18 cellular contexts compared by ENCODE assay signal in the genomic region with DNA sequence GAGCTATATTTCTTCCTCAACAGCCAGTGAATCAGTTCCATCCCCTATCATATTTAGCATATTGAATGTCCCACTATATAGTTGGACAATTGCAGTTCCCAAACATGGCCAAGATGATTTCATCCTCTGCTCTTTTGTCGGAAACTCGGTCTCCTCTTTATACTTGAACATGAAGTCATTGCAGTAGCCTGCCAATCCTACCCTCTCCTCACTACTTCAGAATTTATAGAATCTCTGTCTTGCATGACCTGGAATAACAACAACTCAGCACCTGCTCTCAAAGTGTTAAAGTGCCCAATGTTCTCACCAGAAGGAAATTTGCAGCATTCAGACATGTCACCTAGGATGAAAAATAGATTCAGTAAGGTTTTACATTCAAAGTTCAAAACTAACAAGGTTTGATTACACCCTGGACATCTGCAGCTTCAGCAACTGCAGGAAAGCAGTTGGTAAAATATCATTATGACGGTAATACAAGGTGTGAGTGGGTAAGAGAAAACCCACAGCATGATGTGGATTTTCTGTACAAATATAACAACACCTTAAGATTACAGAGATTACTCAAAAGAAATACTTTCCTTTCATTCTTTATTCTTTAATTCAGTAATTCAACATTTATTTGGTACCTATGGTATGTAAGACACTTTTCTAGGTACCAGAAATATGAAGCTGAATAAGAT. TPM values are rescaled to one million over a fixed set of nuclear protein-coding genes. Genes with fewer than 3 reads are reported as not detected.
DNase-seq lines count a peak whose midpoint lies in the region; ATAC-seq, FAIRE-seq and TF ChIP-seq lines count a peak whose summit lies in the region.
"Had no signal": no experiment of that assay in that cellular context is flagged by ENCODE, and none has a peak within 500 bp of the region (broad histone marks: within the 10 kb centered on the region; RNA-seq: fewer than 3 reads in every experiment).

No MANE protein-coding gene starts in this region.

- intact Hi-C loops in activated CD8-positive, alpha-beta T cell treated with anti-CD3 and anti-CD28 coated beads for 36 hours (cut with micrococcal nuclease): no loop called here

- no peaks in the 10 kb centered on the region for H3K9me3 ChIP-seq in astrocyte (ENCODE audit: insufficient read depth, low read depth, low read length)
- no peaks in the 10 kb centered on the region for H3K9me3 ChIP-seq in smooth muscle cell (replicated peaks; ENCODE audit: low read depth)
- no peaks in the 10 kb centered on the region for H3K9me3 ChIP-seq in effector memory CD4-positive, alpha-beta T cell (ENCODE audit: control insufficient read depth, low read length)
- H3K9me3 ChIP-seq: SK-N-SH had no signal

- no peaks in the 10 kb centered on the region for H3K27me3 ChIP-seq in astrocyte (ENCODE audit: insufficient read depth, low read length)
- H3K27me3 ChIP-seq in smooth muscle cell (ENCODE audit: low read depth): no peaks in the 10 kb centered on the region
- H3K27me3 ChIP-seq in effector memory CD4-positive, alpha-beta T cell (replicated peaks; ENCODE audit: control insufficient read depth, insufficient read depth, low read length, poor library complexity, severe bottlenecking): no peaks in the 10 kb centered on the region

- H3K36me3 Mint-ChIP-seq in activated CD8-positive, alpha-beta T cell treated with anti-CD3 and anti-CD28 coated beads for 36 hours (ENCODE audit: low read depth): no peaks in the 10 kb centered on the region
- H3K36me3 Mint-ChIP-seq in activated CD8-positive, alpha-beta T cell treated with anti-CD3 and anti-CD28 coated beads, Interleukin-2, amount 10 ng/mL, durations not matched to agents 7 days and 5 days (ENCODE audit: low read depth): no peaks in the 10 kb centered on the region
- H3K36me3 Mint-ChIP-seq in astrocyte (ENCODE audit: low read depth, unreplicated experiment): no peaks in the 10 kb centered on the region
- H3K36me3 Mint-ChIP-seq: CD4-positive, CD25-positive, alpha-beta regulatory T cell had no signal

- H4K20me1 ChIP-seq in astrocyte (ENCODE audit: insufficient read depth, low read length) (no peaks in the 10 kb centered on the region), smooth muscle cell (ENCODE audit: low read depth) (no peaks in the 10 kb centered on the region)

- peaks cover 6% of the 10 kb centered on the region for H3K27me3 Mint-ChIP-seq in activated CD8-positive, alpha-beta T cell treated with anti-CD3 and anti-CD28 coated beads for 36 hours
- H3K27me3 Mint-ChIP-seq in activated CD8-positive, alpha-beta T cell treated with anti-CD3 and anti-CD28 coated beads, Interleukin-2, amount 10 ng/mL, durations not matched to agents 7 days and 5 days (ENCODE audit: low read depth): no peaks in the 10 kb centered on the region
- H3K27me3 Mint-ChIP-seq in astrocyte (ENCODE audit: low read depth, unreplicated experiment): no peaks in the 10 kb centered on the region

- POLR2A ChIA-PET in activated CD8-positive, alpha-beta T cell treated with anti-CD3 and anti-CD28 coated beads for 36 hours (lab: Charles Lee): no interaction called here
- POLR2A ChIA-PET in activated CD8-positive, alpha-beta T cell treated with anti-CD3 and anti-CD28 coated beads, Interleukin-2, amount 10 ng/mL, durations not matched to agents 7 days and 5 days (lab: Charles Lee): no interaction called here

- peaks cover 3% of the 10 kb centered on the region for H3K9me3 Mint-ChIP-seq in activated CD8-positive, alpha-beta T cell treated with anti-CD3 and anti-CD28 coated beads for 36 hours
- no peaks in the 10 kb centered on the region for H3K9me3 Mint-ChIP-seq in activated CD8-positive, alpha-beta T cell treated with anti-CD3 and anti-CD28 coated beads, Interleukin-2, amount 10 ng/mL, durations not matched to agents 7 days and 5 days (ENCODE audit: insufficient read depth)
- H3K9me3 Mint-ChIP-seq in astrocyte (ENCODE audit: unreplicated experiment): no peaks in the 10 kb centered on the region

- TF ChIP-seq CTCF in activated CD8-positive, alpha-beta T cell treated with anti-CD3 and anti-CD28 coated beads for 36 hours (IDR thresholded peaks at IDR 0.05): no peak
- TF ChIP-seq CTCF in astrocyte (IDR thresholded peaks at IDR 0.05; ENCODE audit: insufficient read depth, low read depth, low read length): no peak
- TF ChIP-seq CTCF in smooth muscle cell (IDR thresholded peaks at IDR 0.05; ENCODE audit: borderline replicate concordance, insufficient read depth, poor library complexity, severe bottlenecking): no peak

- no peak overlapping the region for H3K27ac ChIP-seq in astrocyte (ENCODE audit: low read depth, low read length)
- H3K27ac ChIP-seq in smooth muscle cell (ENCODE audit: low read depth): no peak overlapping the region
- H3K27ac ChIP-seq in effector memory CD4-positive, alpha-beta T cell (ENCODE audit: insufficient read depth, low read length, poor library complexity, severe bottlenecking): no peak overlapping the region
- H3K27ac ChIP-seq: PC-9 had no signal

- H3K9ac ChIP-seq in astrocyte (ENCODE audit: low read length) (no peak overlapping the region), smooth muscle cell (ENCODE audit: low read depth) (no peak overlapping the region)
- H3K9ac ChIP-seq: SK-N-SH had no signal

- H3K4me1 ChIP-seq in astrocyte (ENCODE audit: insufficient read depth, low read length): peaks cover 13% of the 10 kb centered on the region
- peaks cover 9% of the 10 kb centered on the region for H3K4me1 ChIP-seq in smooth muscle cell (ENCODE audit: low read depth)
- H3K4me1 ChIP-seq in effector memory CD4-positive, alpha-beta T cell (ENCODE audit: control insufficient read depth, insufficient read depth, low read length, poor library complexity, severe bottlenecking): no peaks in the 10 kb centered on the region

- no peak for FAIRE-seq in astrocyte (lab: Jason Lieb, UNC)
- FAIRE-seq: HTR-8/SVneo had no signal

- ATAC-seq in activated CD8-positive, alpha-beta T cell treated with anti-CD3 and anti-CD28 coated beads for 36 hours: peak; percentile 30
- no peak for ATAC-seq in activated CD8-positive, alpha-beta T cell treated with anti-CD3 and anti-CD28 coated beads, Interleukin-2, amount 10 ng/mL, durations not matched to agents 7 days and 5 days
- ATAC-seq in GM19463 (IDR thresholded peaks at IDR 0.05; ENCODE audit: unreplicated experiment): no peak
- no peak for ATAC-seq in HG03045 (IDR thresholded peaks at IDR 0.05; ENCODE audit: unreplicated experiment)

- H3K79me2 ChIP-seq in astrocyte (ENCODE audit: insufficient read depth, low read length): no peaks in the 10 kb centered on the region
- no peaks in the 10 kb centered on the region for H3K79me2 ChIP-seq in smooth muscle cell (ENCODE audit: low read depth)

- H3K4me3 Mint-ChIP-seq in activated CD8-positive, alpha-beta T cell treated with anti-CD3 and anti-CD28 coated beads for 36 hours: no peak overlapping the region
- H3K4me3 Mint-ChIP-seq in activated CD8-positive, alpha-beta T cell treated with anti-CD3 and anti-CD28 coated beads, Interleukin-2, amount 10 ng/mL, durations not matched to agents 7 days and 5 days: no peak overlapping the region
- no peak overlapping the region for H3K4me3 Mint-ChIP-seq in astrocyte (ENCODE audit: unreplicated experiment)
- H3K4me3 Mint-ChIP-seq: CD4-positive, CD25-positive, alpha-beta regulatory T cell had no signal

- peaks cover 11% of the 10 kb centered on the region for H3K4me1 Mint-ChIP-seq in activated CD8-positive, alpha-beta T cell treated with anti-CD3 and anti-CD28 coated beads for 36 hours (ENCODE audit: low read depth)
- H3K4me1 Mint-ChIP-seq in activated CD8-positive, alpha-beta T cell treated with anti-CD3 and anti-CD28 coated beads, Interleukin-2, amount 10 ng/mL, durations not matched to agents 7 days and 5 days (ENCODE audit: low read depth): no peaks in the 10 kb centered on the region
- peaks cover 20% of the 10 kb centered on the region for H3K4me1 Mint-ChIP-seq in astrocyte (ENCODE audit: low read depth, unreplicated experiment)

- H2AFZ ChIP-seq in astrocyte (ENCODE audit: low read depth, low read length): no peak overlapping the region
- H2AFZ ChIP-seq in smooth muscle cell (ENCODE audit: low read depth): peak overlapping the region; percentile 18
- H2AFZ ChIP-seq: PC-9 had no signal

- H3K36me3 ChIP-seq in astrocyte (ENCODE audit: insufficient read depth, low read length): no peaks in the 10 kb centered on the region
- no peaks in the 10 kb centered on the region for H3K36me3 ChIP-seq in smooth muscle cell (ENCODE audit: low read depth)
- H3K36me3 ChIP-seq in effector memory CD4-positive, alpha-beta T cell (ENCODE audit: control insufficient read depth, insufficient read depth, low read length): no peaks in the 10 kb centered on the region

- H3K4me3 ChIP-seq in astrocyte (ENCODE audit: insufficient read depth, low read depth, low read length) (no peak overlapping the region), smooth muscle cell (no peak overlapping the region)
- H3K4me3 ChIP-seq in effector memory CD4-positive, alpha-beta T cell (ENCODE audit: insufficient read depth, low read depth, low read length, poor library complexity, severe bottlenecking): no peak overlapping the region
- H3K4me3 ChIP-seq: PC-9 had no signal

- H3K4me2 ChIP-seq in astrocyte (ENCODE audit: low read length) (no peak overlapping the region), smooth muscle cell (no peak overlapping the region)
- H3K4me2 ChIP-seq: PC-9, SK-N-SH had no signal

- no peak for DNase-seq in activated CD8-positive, alpha-beta T cell treated with anti-CD3 and anti-CD28 coated beads for 36 hours
- no peak for DNase-seq in activated CD8-positive, alpha-beta T cell treated with anti-CD3 and anti-CD28 coated beads, Interleukin-2, amount 10 ng/mL, durations not matched to agents 7 days and 5 days
- DNase-seq in NCI-H187 treated with DMSO at 0.1 percent for 48 hours (lab: John Stamatoyannopoulos, UW) (peak; percentile 92), astrocyte (ENCODE audit: low read depth) (peak; percentile 58), smooth muscle cell (lab: John Stamatoyannopoulos, UW; ENCODE audit: unreplicated experiment) (no peak)
- no peak for DNase-seq in effector memory CD4-positive, alpha-beta T cell
- DNase-seq: ACHN; Calu3; CD4-positive, CD25-positive, alpha-beta regulatory T cell; MV-4-11; NCI-H2107; NCI-H526; PC-9; SK-N-SH; T-helper 1 cell had no signal

- peaks cover 4% of the 10 kb centered on the region for H3F3A ChIP-seq in smooth muscle cell (ENCODE audit: low read depth)

- H3K27ac Mint-ChIP-seq in activated CD8-positive, alpha-beta T cell treated with anti-CD3 and anti-CD28 coated beads for 36 hours: peak overlapping the region; percentile 48
- no peak overlapping the region for H3K27ac Mint-ChIP-seq in activated CD8-positive, alpha-beta T cell treated with anti-CD3 and anti-CD28 coated beads, Interleukin-2, amount 10 ng/mL, durations not matched to agents 7 days and 5 days
- no peak overlapping the region for H3K27ac Mint-ChIP-seq in astrocyte (ENCODE audit: unreplicated experiment)
- H3K27ac Mint-ChIP-seq: CD4-positive, CD25-positive, alpha-beta regulatory T cell had no signal

- 87% methylated on average over 3 of the region's 3 CpGs for WGBS in smooth muscle cell (ENCODE audit: low lambda C conversion rate)

- CTCF ChIA-PET in activated CD8-positive, alpha-beta T cell treated with anti-CD3 and anti-CD28 coated beads for 36 hours (lab: Charles Lee): no interaction called here
- CTCF ChIA-PET in activated CD8-positive, alpha-beta T cell treated with anti-CD3 and anti-CD28 coated beads, Interleukin-2, amount 10 ng/mL, durations not matched to agents 7 days and 5 days (lab: Charles Lee): no interaction called here

RNA-seq across cellular contexts. Expression of gene TP63, which starts 52.5 kb away (rescaled TPM):
- under 1 TPM; 0.07 to 0.23 TPM for total RNA-seq in activated CD8-positive, alpha-beta T cell treated with anti-CD3 and anti-CD28 coated beads for 36 hours
- total RNA-seq in activated CD8-positive, alpha-beta T cell treated with anti-CD3 and anti-CD28 coated beads, Interleukin-2, amount 10 ng/mL, durations not matched to agents 7 days and 5 days: not detected
- 0.94 and 1.1 TPM in 2 replicates for total RNA-seq in astrocyte
- 25.1 and 27.1 TPM in 2 replicates for total RNA-seq in smooth muscle cell
- polyA plus RNA-seq in smooth muscle cell: 1.9 and 11.1 TPM in 2 replicates
- total RNA-seq: Calu3 had no signal
- polyA plus RNA-seq: SK-N-SH had no signal

Comparison
In these comparisons a context has a peak if more than half of its experiments do, and no peak if none do; other contexts are left out.
1. DNase-seq: peak in NCI-H187 treated with DMSO at 0.1 percent for 48 hours (single experiment) and astrocyte (single experiment); none in activated CD8-positive, alpha-beta T cell treated with anti-CD3 and anti-CD28 coated beads for 36 hours (single experiment), activated CD8-positive, alpha-beta T cell treated with anti-CD3 and anti-CD28 coated beads, Interleukin-2, amount 10 ng/mL, durations not matched to agents 7 days and 5 days (single experiment), smooth muscle cell (single experiment) and effector memory CD4-positive, alpha-beta T cell (0 of 3).
2. RNA of gene TP63, which starts 52.5 kb away (total RNA-seq): 25.1 to 27.1 TPM in smooth muscle cell; 0.94 to 1.1 TPM in astrocyte, 0.07 to 0.23 TPM in activated CD8-positive, alpha-beta T cell treated with anti-CD3 and anti-CD28 coated beads for 36 hours and not detected in activated CD8-positive, alpha-beta T cell treated with anti-CD3 and anti-CD28 coated beads, Interleukin-2, amount 10 ng/mL, durations not matched to agents 7 days and 5 days; every median in the first group is over 10 times any median in the second.